Comparison of ENCODE assay signal across 21 cellular contexts in the genomic region with DNA sequence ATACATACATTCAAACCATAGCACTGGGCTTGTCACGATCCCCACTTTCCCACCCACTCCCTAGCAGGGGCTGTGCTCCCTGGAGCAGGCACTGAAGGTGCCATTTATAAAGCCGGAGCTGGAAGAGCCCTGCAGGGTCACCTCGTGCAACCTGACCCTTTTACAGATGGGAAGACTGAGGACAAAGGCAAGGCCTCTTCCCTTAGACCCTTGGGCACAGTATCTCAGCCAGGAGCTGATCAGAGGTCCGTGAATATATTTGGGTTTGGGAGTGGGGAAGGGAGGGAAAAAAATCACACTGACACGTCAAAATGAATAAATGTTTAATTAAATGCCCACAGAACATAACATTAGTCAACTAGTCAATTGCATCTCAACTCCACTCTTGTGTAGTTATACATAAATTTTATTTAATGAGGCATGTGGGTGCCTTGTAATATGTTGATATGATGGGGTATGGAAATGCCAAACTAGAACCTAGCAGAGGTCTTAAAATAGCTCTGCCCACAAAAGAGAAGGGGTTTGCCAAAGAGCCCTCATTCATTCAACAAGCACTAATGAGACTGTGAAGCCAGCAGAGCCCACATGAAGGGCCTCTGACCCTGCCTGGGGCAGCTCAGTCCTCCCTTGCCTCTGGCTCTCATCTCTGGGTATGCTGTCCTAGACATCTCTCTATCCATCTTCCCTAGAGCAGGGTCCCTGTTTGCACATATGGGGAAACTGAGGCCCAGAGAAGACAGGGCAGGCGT.
DNase-seq lines count a peak whose midpoint lies in the region; ATAC-seq, FAIRE-seq and TF ChIP-seq lines count a peak whose summit lies in the region.
"Had no signal": no experiment of that assay in that cellular context is flagged by ENCODE, and none has a peak within 500 bp of the region (broad histone marks: within the 10 kb centered on the region; RNA-seq: fewer than 3 reads in every experiment).

No MANE protein-coding gene starts in this region.

- H3K9ac ChIP-seq in BLaER1 (no peak overlapping the region; the same call in 1 of the 2 replicates), HUES48 (ENCODE audit: low read depth, low read length) (no peak overlapping the region), GM12878 (ENCODE audit: control insufficient read depth, insufficient read depth, low read length) (no peak overlapping the region), neuronal stem cell (ENCODE audit: low read depth, low read length, poor library complexity) (no peak overlapping the region)

- H3K4me1 ChIP-seq in BLaER1: peaks cover 74% of the 10 kb centered on the region
- peaks cover 23% of the 10 kb centered on the region for H3K4me1 ChIP-seq in HUES48 (ENCODE audit: control insufficient read depth, insufficient read depth, low read length)
- peaks cover 4% of the 10 kb centered on the region for H3K4me1 ChIP-seq in GM12878 (ENCODE audit: control insufficient read depth, insufficient read depth, low read length)
- peaks cover 17 to 29% of the 10 kb centered on the region in 2 donors for H3K4me1 ChIP-seq in neuronal stem cell (ENCODE audit: control insufficient read depth in 2 of 2, insufficient read depth in 1 of 2, low read depth in 1 of 2, low read length in 2 of 2)

- no peak overlapping the region for H3K4me3 ChIP-seq in BLaER1
- H3K4me3 ChIP-seq in HUES48 (ENCODE audit: low read depth, low read length): no peak overlapping the region
- no peak overlapping the region for H3K4me3 ChIP-seq in GM12878
- no peak overlapping the region for H3K4me3 ChIP-seq in neuronal stem cell (ENCODE audit: low read length in 2 of 2)
- H3K4me3 ChIP-seq: ovary, tibial nerve had no signal

- CTCF ChIA-PET in GM12878 (lab: Yijun Ruan, JAX): interaction anchor here (0.6 to 2.4 kb wide), 6 partner anchors 32 to 209 kb away, joined by 3 to 10 read pairs (median 6); no protein-coding TSS in a partner anchor

- TF ChIP-seq CTCF in GM12878 (IDR thresholded peaks at IDR 0.05 in 2 of 3, conservative IDR thresholded peaks at IDR 0.05 in 1 of 3; ENCODE audit: control insufficient read depth in 2 of 3, extremely low read depth in 1 of 3, insufficient read depth in 1 of 3, low read depth in 3 of 3, low read length in 3 of 3): no peak

- ATAC-seq in GM12878 (peak; percentile 66), GM19035 (IDR thresholded peaks at IDR 0.05; ENCODE audit: unreplicated experiment) (no peak), HG03108 (IDR thresholded peaks at IDR 0.05; ENCODE audit: unreplicated experiment) (no peak)
- ATAC-seq: activated naive CD8-positive, alpha-beta T cell treated with anti-CD3 and anti-CD28 coated beads, Interleukin-2, amount 50 U/mL, for 24 hours had no signal

- TF ChIP-seq RAD21 in GM12878 (IDR thresholded peaks at IDR 0.05; ENCODE audit: insufficient read depth, low read depth, low read length): no peak

- intact Hi-C loops in GM12878 (cut with micrococcal nuclease; ENCODE audit: unreplicated experiment): no loop called here

- H2BK5ac ChIP-seq in neuronal stem cell (ENCODE audit: low read length): no peak overlapping the region

- no peak overlapping the region for H2AK5ac ChIP-seq in neuronal stem cell (ENCODE audit: low read depth, low read length)

- H3K18ac ChIP-seq in neuronal stem cell (ENCODE audit: low read length): no peak overlapping the region

- no peak overlapping the region for H3K4ac ChIP-seq in neuronal stem cell (ENCODE audit: low read length)

- no peak overlapping the region for H2BK12ac ChIP-seq in neuronal stem cell (ENCODE audit: low read length)

- RAD21 ChIA-PET in GM12878 (lab: Charles Lee; ENCODE audit: unreplicated experiment): interaction anchor here (0.9 to 1.6 kb wide), 5 partner anchors 32 to 113 kb away, joined by 3 to 5 read pairs (median 3); no protein-coding TSS in a partner anchor

- in situ Hi-C loops in GM12878 (cut with MboI): no loop called here

- H3K79me1 ChIP-seq in neuronal stem cell (ENCODE audit: low read depth, low read length): no peaks in the 10 kb centered on the region

- SMC1A ChIA-PET in GM12878 (lab: Charles Lee; ENCODE audit: uncharacterized antibody, unreplicated experiment): interaction anchor here (0.7 to 2.5 kb wide), 5 partner anchors 8 to 152 kb away, joined by 3 to 8 read pairs (median 3); no protein-coding TSS in a partner anchor

- no peak overlapping the region for H2BK120ac ChIP-seq in neuronal stem cell (ENCODE audit: low read depth, low read length)

- no peak overlapping the region for H4K91ac ChIP-seq in neuronal stem cell (ENCODE audit: low read depth, low read length, poor library complexity)

- H3K36me3 ChIP-seq in BLaER1 (no peaks in the 10 kb centered on the region), HUES48 (ENCODE audit: control insufficient read depth, insufficient read depth, low read length) (no peaks in the 10 kb centered on the region), GM12878 (ENCODE audit: control insufficient read depth in 2 of 2, insufficient read depth in 2 of 2, low read length in 1 of 2) (no peaks in the 10 kb centered on the region), neuronal stem cell (replicated peaks in 1 of 2; ENCODE audit: control insufficient read depth in 2 of 2, insufficient read depth in 2 of 2, low read length in 2 of 2) (no peaks in the 10 kb centered on the region)
- H3K36me3 ChIP-seq: ovary, tibial nerve had no signal

- H3K4me2 ChIP-seq in BLaER1 (peak overlapping the region; percentile 74), GM12878 (ENCODE audit: control insufficient read depth, insufficient read depth) (no peak overlapping the region), neuronal stem cell (ENCODE audit: insufficient read depth, low read length, poor library complexity, severe bottlenecking) (no peak overlapping the region)

- no peak overlapping the region for H2BK15ac ChIP-seq in neuronal stem cell (ENCODE audit: low read length)

- WGBS in GM12878 (ENCODE audit: insufficient coverage, insufficient replicate concordance, low lambda C conversion rate, missing lambda C conversion rate): 41% methylated on average over 6 of the region's 6 CpGs
- no CpG with 5 or more reads among the region's 6 CpGs for WGBS in neuronal stem cell (ENCODE audit: extremely low coverage in 2 of 2, insufficient read length in 2 of 2, insufficient replicate concordance in 1 of 2), 2 donors

- TF ChIP-seq EP300 in GM12878 (IDR thresholded peaks at IDR 0.05; ENCODE audit: borderline replicate concordance in 1 of 2, control insufficient read depth in 1 of 2, low read depth in 2 of 2, low read length in 2 of 2): no peak

- H3K9me3 ChIP-seq in BLaER1 (no peaks in the 10 kb centered on the region), HUES48 (ENCODE audit: control insufficient read depth, insufficient read depth, low read length) (no peaks in the 10 kb centered on the region), GM12878 (replicated peaks; ENCODE audit: control insufficient read depth, insufficient read depth, low read length) (no peaks in the 10 kb centered on the region), neuronal stem cell (replicated peaks in 1 of 2; ENCODE audit: control insufficient read depth in 2 of 2, insufficient read depth in 1 of 2, low read depth in 1 of 2, low read length in 2 of 2) (no peaks in the 10 kb centered on the region)
- H3K9me3 ChIP-seq: ovary, tibial nerve had no signal

- H3K79me2 ChIP-seq in GM12878 (ENCODE audit: control insufficient read depth, insufficient read depth, low read length): no peaks in the 10 kb centered on the region

- H3K23ac ChIP-seq in neuronal stem cell (ENCODE audit: low read depth, low read length, poor library complexity): no peak overlapping the region

- POLR2A ChIA-PET in GM12878 (lab: Charles Lee): interaction anchor here (1.0 kb wide), 2 partner anchors 22 to 116 kb away, joined by 3 read pairs; no protein-coding TSS in a partner anchor

- H3K27me3 ChIP-seq in BLaER1 (no peaks in the 10 kb centered on the region), HUES48 (ENCODE audit: control insufficient read depth, insufficient read depth, low read length) (no peaks in the 10 kb centered on the region), GM12878 (replicated peaks in 1 of 2; ENCODE audit: control insufficient read depth in 2 of 2, insufficient read depth in 2 of 2, low read length in 1 of 2) (no peaks in the 10 kb centered on the region), neuronal stem cell (ENCODE audit: control insufficient read depth in 3 of 3, insufficient read depth in 3 of 3, low read depth in 1 of 3, low read length in 3 of 3) (no peaks in the 10 kb centered on the region)
- H3K27me3 ChIP-seq: ovary had no signal

- H2AFZ ChIP-seq in GM12878 (ENCODE audit: control insufficient read depth, low read depth, low read length) (no peak overlapping the region), neuronal stem cell (ENCODE audit: low read length) (no peak overlapping the region)

- no peak overlapping the region for H3K14ac ChIP-seq in neuronal stem cell (ENCODE audit: low read length)

- DNase-seq in GM12878 (ENCODE audit: low read depth, low spot score) (no peak), neuronal stem cell (ENCODE audit: low spot score) (no peak), mucosa of gallbladder (ENCODE audit: low spot score) (no peak)
- DNase-seq: activated B cell treated with CpG ODN at 0.5 μM for 24 hours; activated CD4-positive, alpha-beta T cell treated with anti-CD3 and anti-CD28 coated beads, Interleukin-2, amount 50 U/mL, for 1 hour; activated naive CD8-positive, alpha-beta T cell treated with anti-CD3 and anti-CD28 coated beads, Interleukin-2, amount 50 U/mL, for 24 hours; activated T-cell treated with anti-CD3 and anti-CD28 coated beads, Interleukin-2, amount 50 U/mL, for 48 hours; GOT3; NCI-H1436; NCI-H2081 treated with DMSO at 0.1 percent for 48 hours; NCI-H446 treated with DMSO at 0.1 percent for 48 hours; ovary; retina; stimulated activated CD4-positive, alpha-beta T cell treated with anti-CD3 and anti-CD28 coated beads, Interleukin-2, amount 100 ng/mL, for 24 hours had no signal

- H4K20me1 ChIP-seq in BLaER1 (no peaks in the 10 kb centered on the region), GM12878 (ENCODE audit: control insufficient read depth, insufficient read depth) (no peaks in the 10 kb centered on the region)

- no peak for FAIRE-seq in GM12878 (lab: Jason Lieb, UNC)
- FAIRE-seq: kidney had no signal

- TF ChIP-seq POLR2A in GM12878 (IDR thresholded peaks at IDR 0.05; ENCODE audit: low read depth, low read length): no peak

- BruUV-seq in GM12878 (replicated peaks; lab: Mats Ljungman, UMichigan): no TSS peak

- no peak overlapping the region; the same call in none of the 2 replicates for H3K27ac ChIP-seq in BLaER1
- H3K27ac ChIP-seq in HUES48 (ENCODE audit: low read depth, low read length): peak overlapping the region; percentile 91
- H3K27ac ChIP-seq in GM12878 (ENCODE audit: control insufficient read depth, insufficient read depth): no peak overlapping the region
- H3K27ac ChIP-seq in neuronal stem cell (replicated peaks; ENCODE audit: low read length): no peak overlapping the region
- H3K27ac ChIP-seq: C4-2B, ovary, tibial nerve had no signal

- H4K8ac ChIP-seq in neuronal stem cell (ENCODE audit: low read depth, low read length): peak overlapping the region; percentile 52
